Comparison of ENCODE assay signal across 8 cellular contexts in the genomic region with DNA sequence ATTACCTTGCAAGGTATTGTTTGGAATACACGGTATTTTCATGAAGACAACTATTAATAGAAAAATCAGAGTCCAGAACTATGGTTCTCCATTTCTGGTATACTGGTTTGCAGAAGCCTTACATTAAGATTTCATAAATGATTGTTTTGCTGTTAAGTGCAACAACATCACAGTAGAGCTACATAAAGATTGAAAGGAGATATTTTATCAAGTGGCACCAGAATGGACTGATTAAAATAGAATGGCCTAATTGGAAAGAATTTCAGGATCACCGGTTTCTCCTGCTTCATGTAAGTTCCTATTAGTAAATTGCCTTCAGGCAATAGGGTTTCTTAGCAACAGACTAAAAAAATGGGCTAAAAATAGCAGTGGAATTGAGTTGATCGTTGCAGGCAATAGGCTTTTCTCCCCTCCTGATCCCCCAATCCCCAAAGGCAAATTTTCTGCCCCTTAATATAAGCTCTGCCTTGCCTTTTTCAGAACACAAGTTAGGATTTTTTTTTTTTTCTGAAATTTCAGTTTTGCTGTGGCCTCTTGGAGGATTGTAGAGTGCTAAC. TPM values are rescaled to one million over a fixed set of nuclear protein-coding genes. Genes with fewer than 3 reads are reported as not detected.
DNase-seq lines count a peak whose midpoint lies in the region; ATAC-seq, FAIRE-seq and TF ChIP-seq lines count a peak whose summit lies in the region.

No MANE protein-coding gene starts in this region.

- no peaks in the 10 kb centered on the region for H3K9me2 ChIP-seq in SK-N-SH

- CTCF ChIA-PET in SK-N-SH (lab: Yijun Ruan, JAX): interaction anchor here (0.7 to 2.5 kb wide), 6 partner anchors 30 to 570 kb away, joined by 3 to 8 read pairs (median 3); a partner anchor contains a TSS

- peak overlapping the region; percentile 83 for H3K9ac ChIP-seq in SK-N-SH

- peaks cover 0 to 13% of the 10 kb centered on the region in 2 experiments; a peak in 3 of 4 replicates for H3K4me1 ChIP-seq in SK-N-SH (ENCODE audit: control insufficient read depth in 1 of 2, insufficient read depth in 2 of 2, low read depth in 1 of 2, low read length in 1 of 2)
- H3K4me1 ChIP-seq in pancreas: peaks cover 0 to 26% (median 14%) of the 10 kb centered on the region in 3 donors

- no peaks in the 10 kb centered on the region for H3K27me3 ChIP-seq in SK-N-SH (ENCODE audit: insufficient read depth)
- no peaks in the 10 kb centered on the region for H3K27me3 ChIP-seq in pancreas

- no peak for FAIRE-seq in pancreas (lab: Jason Lieb, UNC)

- no peaks in the 10 kb centered on the region for H3K27me3 Mint-ChIP-seq in IgD-negative memory B cell

- ATAC-seq in pancreas: peak in 2 of 4 donors; percentile 4 to 5
- ATAC-seq in GM18505 (IDR thresholded peaks at IDR 0.05; ENCODE audit: unreplicated experiment): no peak

- peak overlapping the region; percentile 93 to 97 (median 96) for H3K27ac Mint-ChIP-seq in IgD-negative memory B cell

- DNase-seq in COLO829 (ENCODE audit: low spot score): peak; percentile 50
- DNase-seq in SK-N-SH: peak; percentile 25
- peak; percentile 39 to 47 for DNase-seq in erythroblast (lab: John Stamatoyannopoulos, UW)
- no peak for DNase-seq in pancreas
- DNase-seq in ureter (ENCODE audit: low spot score): no peak
- DNase-seq in activated CD4-positive, alpha-beta T cell treated with anti-CD3 and anti-CD28 coated beads, Interleukin-2, amount 50 U/mL, for 4 hours: no peak

- POLR2A ChIA-PET in SK-N-SH (lab: Yijun Ruan, JAX): interaction anchor here (1.2 to 2.6 kb wide), 2 partner anchors 91 to 109 kb away, joined by 3 to 6 read pairs; a partner anchor contains a TSS

- peaks cover 0 to 5% (median 1%) of the 10 kb centered on the region in 3 donors for H3K9me3 Mint-ChIP-seq in IgD-negative memory B cell

- intact Hi-C loops in pancreas (cut with DNase I): no loop called here

- TF ChIP-seq CTCF in SK-N-SH (IDR thresholded peaks at IDR 0.05): no peak
- no peak for TF ChIP-seq CTCF in pancreas (IDR thresholded peaks at IDR 0.05)

- H3K4me2 ChIP-seq in SK-N-SH: peak overlapping the region; percentile 89

- H3K36me3 Mint-ChIP-seq in IgD-negative memory B cell: peaks cover 3% of the 10 kb centered on the region

- TF ChIP-seq POLR2A in erythroblast (IDR thresholded peaks at IDR 0.05; ENCODE audit: low read length) (no peak), GM18505 (IDR thresholded peaks at IDR 0.05; ENCODE audit: borderline replicate concordance, extremely low read depth, insufficient read depth, insufficient read length) (no peak)

- H3K36me3 ChIP-seq in SK-N-SH (replicated peaks in 1 of 2; ENCODE audit: control insufficient read depth in 1 of 2, insufficient read depth in 2 of 2, low read length in 1 of 2): peaks cover 0 to 10% of the 10 kb centered on the region in 2 experiments
- H3K36me3 ChIP-seq in pancreas: no peaks in the 10 kb centered on the region

- H2AFZ ChIP-seq in SK-N-SH (ENCODE audit: low read depth): peak overlapping the region; percentile 93

- peaks cover 20 to 43% (median 38%) of the 10 kb centered on the region in 3 donors for H3K4me1 Mint-ChIP-seq in IgD-negative memory B cell

- peak overlapping the region; percentile 99 to 100 (median 100) for H3K4me3 Mint-ChIP-seq in IgD-negative memory B cell

- peak overlapping the region; percentile 94 to 99 for H3K27ac ChIP-seq in SK-N-SH (ENCODE audit: low read depth in 2 of 2, low read length in 1 of 2)
- H3K27ac ChIP-seq in pancreas: peak overlapping the region in 3 of 4 donors; percentile 82 to 89 (median 89)

- H3K4me3 ChIP-seq in SK-N-SH (ENCODE audit: low read depth in 2 of 2, low read length in 1 of 2): peak overlapping the region; percentile 87 to 97
- peak overlapping the region; percentile 84 to 98 (median 94) for H3K4me3 ChIP-seq in pancreas

- peaks cover 3% of the 10 kb centered on the region for H3F3A ChIP-seq in SK-N-SH (replicated peaks; ENCODE audit: insufficient read depth)

- TF ChIP-seq RAD21 in SK-N-SH (IDR thresholded peaks at IDR 0.05; ENCODE audit: low read length): no peak

- under 1% methylated on average over 3 of the region's 3 CpGs for WGBS in SK-N-SH (ENCODE audit: low lambda C conversion rate)
- 0 to 1% methylated on average over 3 of the region's 3 CpGs for WGBS in pancreas, 2 donors

- no peaks in the 10 kb centered on the region; the same call in 1 of the 2 replicates for H3K9me3 ChIP-seq in SK-N-SH
- no peaks in the 10 kb centered on the region for H3K9me3 ChIP-seq in pancreas

- peaks cover 21% of the 10 kb centered on the region for H4K20me1 ChIP-seq in SK-N-SH (ENCODE audit: insufficient read depth)

- TF ChIP-seq EP300 in SK-N-SH (IDR thresholded peaks at IDR 0.05; ENCODE audit: borderline replicate concordance in 1 of 2, low read depth in 1 of 2, low read length in 1 of 2): no peak

- peaks cover 85% of the 10 kb centered on the region for H3K79me2 ChIP-seq in SK-N-SH (ENCODE audit: insufficient read depth)

TF ChIP-seq in SK-N-SH, 30 proteins besides CTCF, POLR2A, EP300 and RAD21:
- peak; percentile 66; the same call in 1 of the 2 replicates for TF ChIP-seq GATA2 (CRISPR knock-in tag; IDR thresholded peaks at IDR 0.05)
- TF ChIP-seq NFIC (IDR thresholded peaks at IDR 0.05; ENCODE audit: borderline replicate concordance): no peak
- TF ChIP-seq, protein P1, sequence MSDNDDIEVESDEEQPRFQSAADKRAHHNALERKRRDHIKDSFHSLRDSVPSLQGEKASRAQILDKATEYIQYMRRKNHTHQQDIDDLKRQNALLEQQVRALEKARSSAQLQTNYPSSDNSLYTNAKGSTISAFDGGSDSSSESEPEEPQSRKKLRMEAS (IDR thresholded peaks at IDR 0.05; ENCODE audit: low read depth): no peak
- TF ChIP-seq MEF2A (IDR thresholded peaks at IDR 0.05; ENCODE audit: borderline replicate concordance, low read depth): peak; percentile 53; the same call in 1 of the 2 replicates
- TF ChIP-seq TCF12 (IDR thresholded peaks at IDR 0.05): no peak
- TF ChIP-seq FOSL2 (IDR thresholded peaks at IDR 0.05; ENCODE audit: borderline replicate concordance, low read depth): no peak
- peak; percentile 4; the same call in 1 of the 2 replicates for TF ChIP-seq FOXM1 (IDR thresholded peaks at IDR 0.05; ENCODE audit: low read depth)
- peak; percentile 44 for TF ChIP-seq RCOR1 (IDR thresholded peaks at IDR 0.05; ENCODE audit: low read length)
TF ChIP-seq in SK-N-SH: peak in this region for 4.

RNA-seq across cellular contexts. Expression of a gene that starts 0.9 kb away (rescaled TPM):
- polyA plus RNA-seq in IgD-negative memory B cell (0.88 TPM), SK-N-SH (2012; rRNA removed) (2.3 and 2.5 TPM in 2 replicates), pancreas (1 to 10 TPM; 1.1 to 2.3 TPM)
- polyA plus RNA-seq in SK-N-SH (2012; cell fraction: cytosol; rRNA removed): 2.8 and 3.7 TPM in 2 replicates
- polyA plus RNA-seq in SK-N-SH (2012; cell fraction: nucleus; rRNA removed): 1.9 and 2.0 TPM in 2 replicates
- total RNA-seq in pancreas (1 to 10 TPM; 1.1 to 2.4 (median 1.5) TPM), ureter (4.0 TPM)

RNA-seq across cellular contexts. Expression of a gene that starts 1.3 kb away (rescaled TPM):
- polyA plus RNA-seq in IgD-negative memory B cell (14.0 TPM), SK-N-SH (2012; rRNA removed) (17.4 and 23.2 TPM in 2 replicates), pancreas (10 to 100 TPM in 1 of 2 donors, 1 to 10 TPM in 1; 8.4 to 13.1 TPM)
- 26.5 and 30.9 TPM in 2 replicates for polyA plus RNA-seq in SK-N-SH (2012; cell fraction: cytosol; rRNA removed)
- polyA plus RNA-seq in SK-N-SH (2012; cell fraction: nucleus; rRNA removed): 11.2 and 19.0 TPM in 2 replicates
- total RNA-seq in pancreas (10 to 100 TPM; 16.5 to 26.3 (median 18.4) TPM), ureter (57.4 TPM)

Comparison
In these comparisons a context has a peak if more than half of its experiments do, and no peak if none do; other contexts are left out.
1. DNase-seq: peak in COLO829 (single experiment), SK-N-SH (single experiment) and erythroblast (2 of 2); none in pancreas (0 of 6), ureter (single experiment) and activated CD4-positive, alpha-beta T cell treated with anti-CD3 and anti-CD28 coated beads, Interleukin-2, amount 50 U/mL, for 4 hours (0 of 2).